Comparison of ENCODE assay signal across 1 cellular context in the genomic region with DNA sequence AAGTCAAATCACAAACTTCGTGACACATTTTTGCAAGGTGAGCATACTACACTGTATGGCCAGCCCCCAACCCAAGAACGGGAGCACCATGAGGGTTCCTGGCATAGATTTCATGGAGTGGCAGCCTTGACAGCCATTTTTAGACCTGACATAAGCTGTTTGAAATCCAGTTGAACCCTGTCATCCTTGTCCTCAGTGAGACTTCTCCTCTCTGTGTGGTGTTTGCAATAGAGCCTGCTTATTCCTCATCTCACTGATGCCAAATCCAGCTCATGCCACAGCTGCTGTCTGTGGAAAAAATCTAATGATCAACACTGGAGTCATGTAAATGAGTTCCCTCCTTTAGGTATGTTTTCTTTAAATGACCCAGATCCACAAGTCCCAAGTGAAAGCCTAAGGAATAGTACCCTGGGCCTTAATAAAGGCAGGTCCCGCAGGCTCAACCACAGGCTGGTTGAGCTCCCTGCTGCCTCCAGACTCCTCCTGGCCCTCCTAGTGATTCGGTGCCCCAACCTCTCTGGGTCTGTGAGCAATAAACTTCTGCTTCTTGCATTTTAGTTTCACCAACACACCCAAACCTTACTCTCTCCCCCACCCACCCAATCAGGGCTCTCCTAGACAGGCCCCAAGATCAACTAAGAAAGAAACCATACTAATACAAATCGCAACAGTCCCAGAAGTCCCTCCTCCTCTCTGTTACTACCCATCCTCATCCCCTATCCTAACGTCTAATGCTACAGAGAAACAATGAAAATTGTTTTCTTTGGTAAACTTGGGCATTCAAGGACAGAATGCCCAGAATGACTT.
TF ChIP-seq lines count a peak whose summit lies in the region.

No MANE protein-coding gene starts in this region.

TF ChIP-seq in IMR-90, 13 proteins besides CTCF, POLR2A, EP300 and RAD21:
- TF ChIP-seq RCOR1 (IDR thresholded peaks at IDR 0.05; ENCODE audit: insufficient replicate concordance, low read length) (no peak), FOS (IDR thresholded peaks at IDR 0.05; ENCODE audit: low read depth, low read length) (no peak), ELK1 (IDR thresholded peaks at IDR 0.05; ENCODE audit: borderline replicate concordance, low read depth, low read length) (no peak), CEBPB (IDR thresholded peaks at IDR 0.05; ENCODE audit: low read depth, low read length) (no peak), CHD1 (IDR thresholded peaks at IDR 0.05; ENCODE audit: low read depth, low read length) (no peak), MAZ (IDR thresholded peaks at IDR 0.05; ENCODE audit: borderline replicate concordance, low read depth, low read length) (no peak), MXI1 (IDR thresholded peaks at IDR 0.05; ENCODE audit: borderline replicate concordance, low read depth, low read length) (no peak), NFE2L2 (IDR thresholded peaks at IDR 0.05; ENCODE audit: low read depth, low read length) (no peak), RFX5 (IDR thresholded peaks at IDR 0.05; ENCODE audit: low read depth, low read length) (no peak), MAFK (IDR thresholded peaks at IDR 0.05; ENCODE audit: low read depth, low read length) (no peak)
- TF ChIP-seq, protein P1, sequence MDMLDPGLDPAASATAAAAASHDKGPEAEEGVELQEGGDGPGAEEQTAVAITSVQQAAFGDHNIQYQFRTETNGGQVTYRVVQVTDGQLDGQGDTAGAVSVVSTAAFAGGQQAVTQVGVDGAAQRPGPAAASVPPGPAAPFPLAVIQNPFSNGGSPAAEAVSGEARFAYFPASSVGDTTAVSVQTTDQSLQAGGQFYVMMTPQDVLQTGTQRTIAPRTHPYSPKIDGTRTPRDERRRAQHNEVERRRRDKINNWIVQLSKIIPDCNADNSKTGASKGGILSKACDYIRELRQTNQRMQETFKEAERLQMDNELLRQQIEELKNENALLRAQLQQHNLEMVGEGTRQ (IDR thresholded peaks at IDR 0.05; ENCODE audit: low read depth, low read length) = no peak
